In genomic region chr17:57810740-57811632, GRCh38 we compare ENCODE assay signal across 8 cellular contexts. TPM values are rescaled to one million over a fixed set of nuclear protein-coding genes. Genes with fewer than 3 reads are reported as not detected.
DNase-seq lines count a peak whose midpoint lies in the region; FAIRE-seq and TF ChIP-seq lines count a peak whose summit lies in the region.

No MANE protein-coding gene starts in this region.

- H3K27ac ChIP-seq in adrenal gland (peak overlapping the region in 2 of 5 donors; percentile 68 to 69), keratinocyte (ENCODE audit: control insufficient read depth, insufficient read depth, low read length) (no peak overlapping the region), testis (peak overlapping the region; percentile 42 to 78)

- H3K4me3 ChIP-seq in adrenal gland (peak overlapping the region in 1 of 4 donors; percentile 5), keratinocyte (ENCODE audit: control insufficient read depth in 2 of 3, extremely low read depth in 1 of 3, insufficient read depth in 2 of 3, low read depth in 1 of 3, low read length in 3 of 3) (no peak overlapping the region), testis (peak overlapping the region in 1 of 2 donors; percentile 38)

- H3K36me3 ChIP-seq in adrenal gland (replicated peaks in 1 of 2) (no peaks in the 10 kb centered on the region), keratinocyte (ENCODE audit: control insufficient read depth in 2 of 2, extremely low read depth in 1 of 2, insufficient read depth in 2 of 2, low read length in 2 of 2) (no peaks in the 10 kb centered on the region), testis (ENCODE audit: low read depth, missing control alignments) (no peaks in the 10 kb centered on the region)

- no peaks in the 10 kb centered on the region for H3K79me2 ChIP-seq in keratinocyte (ENCODE audit: control insufficient read depth, insufficient read depth, low read length)

- H3K4me1 ChIP-seq in adrenal gland (replicated peaks in 1 of 2): peaks cover 0 to 14% of the 10 kb centered on the region in 2 donors
- H3K4me1 ChIP-seq in keratinocyte (ENCODE audit: control insufficient read depth, extremely low read depth, insufficient read depth, low read length): peaks cover 19% of the 10 kb centered on the region
- H3K4me1 ChIP-seq in testis: peaks cover 13% of the 10 kb centered on the region

- dilution Hi-C loops in keratinocyte (cut with MboI; ENCODE audit: extremely low pct_ligation_motif_present, low sequenced_read_pairs): no loop called here

- H3K9me1 ChIP-seq in keratinocyte (ENCODE audit: control insufficient read depth, extremely low read depth, insufficient read depth, low read length): no peaks in the 10 kb centered on the region

- H3K9me3 ChIP-seq in adrenal gland (replicated peaks in 1 of 3) (no peaks in the 10 kb centered on the region), keratinocyte (ENCODE audit: control insufficient read depth, low read depth, low read length) (no peaks in the 10 kb centered on the region), testis (no peaks in the 10 kb centered on the region)

- H4K20me1 ChIP-seq in keratinocyte (ENCODE audit: control insufficient read depth, extremely low read depth, insufficient read depth, low read length): no peaks in the 10 kb centered on the region

- DNase-seq in C1 segment of cervical spinal cord (lab: John Stamatoyannopoulos, UW) (peak in 9 of 14 donors; percentile 11 to 61 (median 34)), NCI-H146 (lab: John Stamatoyannopoulos, UW) (peak; percentile 95), adrenal gland (peak in 6 of 7 donors; percentile 16 to 70 (median 44)), keratinocyte (ENCODE audit: low read depth, low spot score) (no peak), testis (peak; percentile 56), RCC 7860 (ENCODE audit: low spot score) (no peak), T1000 (lab: John Stamatoyannopoulos, UW) (no peak), iPS-NIHi7 (ENCODE audit: extremely low spot score) (no peak)

- intact Hi-C loops in adrenal gland (cut with DNase I) (no loop called here), testis (cut with DNase I; ENCODE audit: low total_unique reads) (no loop called here)

- 40 to 44% (median 41%) methylated on average over 16 to 31 of the region's 31 CpGs for WGBS in adrenal gland, 4 donors
- 8 to 19% methylated on average over 17 to 31 of the region's 31 CpGs for WGBS in testis, 2 donors

- TF ChIP-seq CTCF in adrenal gland (IDR thresholded peaks at IDR 0.05): no peak
- TF ChIP-seq CTCF in keratinocyte (optimal IDR thresholded peaks at IDR 0.05 in 1 of 3, IDR thresholded peaks at IDR 0.05 in 1 of 3, conservative IDR thresholded peaks at IDR 0.05 in 1 of 3; ENCODE audit: extremely low read depth in 1 of 3, insufficient read depth in 2 of 3, low read length in 3 of 3): peak in 1 of 3 experiments; percentile 3
- no peak for TF ChIP-seq CTCF in testis (IDR thresholded peaks at IDR 0.05)

- FAIRE-seq in keratinocyte (lab: Jason Lieb, UNC) (peak; percentile 61), RCC 7860 (lab: Jason Lieb, UNC) (no peak)

- H3K27me3 ChIP-seq in adrenal gland (no peaks in the 10 kb centered on the region), keratinocyte (ENCODE audit: control insufficient read depth, extremely low read depth, insufficient read depth, low read length) (peaks cover 4% of the 10 kb centered on the region), testis (no peaks in the 10 kb centered on the region)

- TF ChIP-seq POLR2A in adrenal gland (IDR thresholded peaks at IDR 0.05): no peak
- TF ChIP-seq POLR2A in testis (IDR thresholded peaks at IDR 0.05): no peak

- H3K4me2 ChIP-seq in keratinocyte (ENCODE audit: control insufficient read depth, extremely low read depth, insufficient read depth, low read depth, low read length): peak overlapping the region; percentile 45

- peak overlapping the region; percentile 30 for H3K9ac ChIP-seq in keratinocyte (ENCODE audit: control insufficient read depth, extremely low read depth, insufficient read depth, low read length)

- peak overlapping the region; percentile 84 for H2AFZ ChIP-seq in keratinocyte (ENCODE audit: control insufficient read depth, low read length)

RNA-seq across cellular contexts. Expression of gene MRPS23, which starts 38.9 kb away (rescaled TPM):
- total RNA-seq in adrenal gland (10 to 100 TPM in 7 of 8 donors, 1 to 10 TPM in 1; 8.5 to 52.2 (median 36.6) TPM), testis (10 to 100 TPM; 14.1 to 25.1 TPM)
- polyA plus RNA-seq in adrenal gland (10 to 100 TPM; 10.3 to 70.4 (median 10.8) TPM), keratinocyte (52.8 to 60.2 TPM (median 57.3 TPM) in 3 replicates), testis (ENCODE audit: insufficient read depth, low read depth, low replicate concordance) (57.4 TPM)
- polyA plus RNA-seq in keratinocyte (2011; ENCODE audit: low read depth): 45.1 TPM
- polyA plus RNA-seq in keratinocyte (2011; cell fraction: cytosol; rRNA removed): 28.0 and 33.1 TPM in 2 replicates
- 17.3 and 32.0 TPM in 2 replicates for polyA plus RNA-seq in keratinocyte (2011; cell fraction: nucleus; rRNA removed)
- 52.4 and 69.6 TPM in 2 replicates for polyA plus RNA-seq in keratinocyte (2012; ENCODE audit: low replicate concordance)
- polyA minus RNA-seq in keratinocyte: 16.7 to 24.3 TPM (median 24.0 TPM) in 3 replicates
- 39.9 TPM for polyA minus RNA-seq in keratinocyte (2011; cell fraction: cytosol; rRNA and poly(A)+ RNA removed)
- polyA minus RNA-seq in keratinocyte (2011; cell fraction: nucleus; rRNA and poly(A)+ RNA removed): 4.7 and 8.2 TPM in 2 replicates

Comparison
In these comparisons a context has a peak if more than half of its experiments do, and no peak if none do; other contexts are left out.
1. DNase-seq: peak in C1 segment of cervical spinal cord (9 of 14), NCI-H146 (single experiment), adrenal gland (6 of 7) and testis (single experiment); none in keratinocyte (single experiment), RCC 7860 (single experiment), T1000 (single experiment) and iPS-NIHi7 (single experiment).